In the genomic region with DNA sequence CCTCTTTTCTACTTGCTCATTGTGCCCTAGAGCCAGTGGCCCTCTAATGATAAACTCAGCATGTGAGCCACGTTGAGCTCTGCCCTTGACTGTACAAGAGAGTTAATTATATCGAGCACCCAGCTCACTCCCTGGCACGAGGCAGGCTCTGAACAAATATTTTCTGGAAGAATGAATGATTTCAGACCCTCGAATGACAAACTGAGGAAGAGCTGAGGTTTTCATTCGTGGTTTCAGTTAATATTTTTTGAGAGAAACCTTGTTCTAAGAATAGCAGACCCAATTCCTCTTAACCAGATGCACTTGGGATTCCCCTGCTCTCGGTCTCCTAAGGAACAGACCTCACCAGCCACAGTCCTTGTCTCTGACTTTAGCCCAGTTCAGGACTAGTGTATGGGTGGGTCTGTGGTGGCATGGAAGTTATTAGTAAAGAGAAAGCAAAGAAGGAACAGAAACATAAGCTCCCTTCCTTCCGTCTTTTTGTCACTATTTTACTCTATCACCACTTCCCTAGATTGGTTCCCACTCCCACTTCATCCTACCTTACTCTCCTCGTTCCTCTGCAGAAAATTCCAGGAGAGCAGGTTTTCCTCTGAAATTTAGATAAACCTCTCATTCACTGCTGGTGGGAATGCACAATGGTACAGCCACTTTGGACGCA, we compare ENCODE assay signal across 11 cellular contexts. TPM values are rescaled to one million over a fixed set of nuclear protein-coding genes. Genes with fewer than 3 reads are reported as not detected.
DNase-seq lines count a peak whose midpoint lies in the region; ATAC-seq and TF ChIP-seq lines count a peak whose summit lies in the region.
"Had no signal": no experiment of that assay in that cellular context is flagged by ENCODE, and none has a peak within 500 bp of the region (broad histone marks: within the 10 kb centered on the region; RNA-seq: fewer than 3 reads in every experiment).

No MANE protein-coding gene starts in this region.

- H3K4me3 Mint-ChIP-seq in activated naive CD8-positive, alpha-beta T cell treated with anti-CD3 and anti-CD28 coated beads for 36 hours: no peak overlapping the region
- H3K4me3 Mint-ChIP-seq: naive thymus-derived CD8-positive, alpha-beta T cell had no signal

- no peaks in the 10 kb centered on the region for H3K4me1 ChIP-seq in tibial artery

- intact Hi-C loops in lower leg skin (cut with DNase I; ENCODE audit: low total_unique reads) (no loop called here), tibial artery (cut with DNase I; ENCODE audit: low total_unique reads) (no loop called here)

- H3K9me3 Mint-ChIP-seq in activated naive CD8-positive, alpha-beta T cell treated with anti-CD3 and anti-CD28 coated beads for 36 hours: peaks cover 1% of the 10 kb centered on the region

- H3K36me3 ChIP-seq in GM06990 (ENCODE audit: control insufficient read depth, insufficient read depth, low read length): no peaks in the 10 kb centered on the region
- H3K36me3 ChIP-seq in tibial artery: no peaks in the 10 kb centered on the region
- H3K36me3 ChIP-seq in brain microvascular endothelial cell (replicated peaks): no peaks in the 10 kb centered on the region

- no peaks in the 10 kb centered on the region for H3K36me3 Mint-ChIP-seq in activated naive CD8-positive, alpha-beta T cell treated with anti-CD3 and anti-CD28 coated beads for 36 hours
- H3K36me3 Mint-ChIP-seq: naive thymus-derived CD8-positive, alpha-beta T cell had no signal

- H3K27me3 ChIP-seq in GM06990 (replicated peaks; ENCODE audit: control insufficient read depth, insufficient read depth, low read length) (no peaks in the 10 kb centered on the region), tibial artery (no peaks in the 10 kb centered on the region), brain microvascular endothelial cell (replicated peaks) (no peaks in the 10 kb centered on the region)

- TF ChIP-seq POLR2A in lower leg skin (IDR thresholded peaks at IDR 0.05): no peak

- DNase-seq in GM06990 (ENCODE audit: extremely low read depth, insufficient read length) (peak; percentile 41), lower leg skin (ENCODE audit: low spot score in 2 of 2) (no peak), HuH-7 (ENCODE audit: low spot score) (no peak), tibial artery (no peak), brain microvascular endothelial cell (no peak)
- DNase-seq in activated naive CD8-positive, alpha-beta T cell treated with anti-CD3 and anti-CD28 coated beads for 36 hours: peak; percentile 30
- DNase-seq: activated T-cell treated with anti-CD3 and anti-CD28 coated beads, Interleukin-2, amount 50 U/mL, for 1 hour; erythroblast; naive thymus-derived CD8-positive, alpha-beta T cell had no signal

- peak; percentile 72 for ATAC-seq in GM19397 (IDR thresholded peaks at IDR 0.05; ENCODE audit: unreplicated experiment)
- ATAC-seq in HG03103 (IDR thresholded peaks at IDR 0.05; ENCODE audit: low read depth, unreplicated experiment): peak; percentile 68
- ATAC-seq: naive thymus-derived CD8-positive, alpha-beta T cell had no signal

- TF ChIP-seq CTCF in GM06990 (IDR thresholded peaks at IDR 0.05; ENCODE audit: insufficient read depth, low read length, poor library complexity, severe bottlenecking) (no peak), lower leg skin (IDR thresholded peaks at IDR 0.05) (no peak), tibial artery (IDR thresholded peaks at IDR 0.05) (no peak), brain microvascular endothelial cell (IDR thresholded peaks at IDR 0.05; ENCODE audit: low read depth, low read length, missing control alignments) (no peak)

- H3K27ac ChIP-seq in tibial artery: no peak overlapping the region
- no peak overlapping the region for H3K27ac ChIP-seq in brain microvascular endothelial cell

- H3K27ac Mint-ChIP-seq in activated naive CD8-positive, alpha-beta T cell treated with anti-CD3 and anti-CD28 coated beads for 36 hours: no peak overlapping the region
- H3K27ac Mint-ChIP-seq: naive thymus-derived CD8-positive, alpha-beta T cell had no signal

- H3K27me3 Mint-ChIP-seq in activated naive CD8-positive, alpha-beta T cell treated with anti-CD3 and anti-CD28 coated beads for 36 hours: peaks cover 8% of the 10 kb centered on the region

- H3K9me3 ChIP-seq in tibial artery: no peaks in the 10 kb centered on the region

- in situ Hi-C loops in brain microvascular endothelial cell (cut with HindIII; ENCODE audit: low pct_ligation_motif_present, low sequenced_read_pairs): no loop called here

- H3K4me1 Mint-ChIP-seq in activated naive CD8-positive, alpha-beta T cell treated with anti-CD3 and anti-CD28 coated beads for 36 hours: peaks cover 22% of the 10 kb centered on the region

- H3K4me3 ChIP-seq in GM06990 (replicated peaks; ENCODE audit: low read depth, low read length) (no peak overlapping the region), lower leg skin (ENCODE audit: low read depth, poor library complexity, severe bottlenecking) (no peak overlapping the region), tibial artery (no peak overlapping the region), brain microvascular endothelial cell (ENCODE audit: low read depth, low read length) (no peak overlapping the region)

- 76 to 77% methylated on average over 9 of the region's 9 CpGs for WGBS in lower leg skin, 2 donors

RNA-seq across cellular contexts. Expression of gene WDFY2, which starts 22.1 kb away (rescaled TPM):
- total RNA-seq in activated naive CD8-positive, alpha-beta T cell treated with anti-CD3 and anti-CD28 coated beads for 36 hours: 1 to 10 TPM; 6.0 to 7.9 TPM
- total RNA-seq in lower leg skin: 10 to 100 TPM; 20.1 to 40.3 (median 22.4) TPM

Comparison
In these comparisons a context has a peak if more than half of its experiments do, and no peak if none do; other contexts are left out.
1. DNase-seq: peak in GM06990 (single experiment) and activated naive CD8-positive, alpha-beta T cell treated with anti-CD3 and anti-CD28 coated beads for 36 hours (single experiment); none in lower leg skin (0 of 2), HuH-7 (single experiment), tibial artery (0 of 2) and brain microvascular endothelial cell (single experiment).